ENCODE assay signal across 10 cellular contexts in the genomic region with DNA sequence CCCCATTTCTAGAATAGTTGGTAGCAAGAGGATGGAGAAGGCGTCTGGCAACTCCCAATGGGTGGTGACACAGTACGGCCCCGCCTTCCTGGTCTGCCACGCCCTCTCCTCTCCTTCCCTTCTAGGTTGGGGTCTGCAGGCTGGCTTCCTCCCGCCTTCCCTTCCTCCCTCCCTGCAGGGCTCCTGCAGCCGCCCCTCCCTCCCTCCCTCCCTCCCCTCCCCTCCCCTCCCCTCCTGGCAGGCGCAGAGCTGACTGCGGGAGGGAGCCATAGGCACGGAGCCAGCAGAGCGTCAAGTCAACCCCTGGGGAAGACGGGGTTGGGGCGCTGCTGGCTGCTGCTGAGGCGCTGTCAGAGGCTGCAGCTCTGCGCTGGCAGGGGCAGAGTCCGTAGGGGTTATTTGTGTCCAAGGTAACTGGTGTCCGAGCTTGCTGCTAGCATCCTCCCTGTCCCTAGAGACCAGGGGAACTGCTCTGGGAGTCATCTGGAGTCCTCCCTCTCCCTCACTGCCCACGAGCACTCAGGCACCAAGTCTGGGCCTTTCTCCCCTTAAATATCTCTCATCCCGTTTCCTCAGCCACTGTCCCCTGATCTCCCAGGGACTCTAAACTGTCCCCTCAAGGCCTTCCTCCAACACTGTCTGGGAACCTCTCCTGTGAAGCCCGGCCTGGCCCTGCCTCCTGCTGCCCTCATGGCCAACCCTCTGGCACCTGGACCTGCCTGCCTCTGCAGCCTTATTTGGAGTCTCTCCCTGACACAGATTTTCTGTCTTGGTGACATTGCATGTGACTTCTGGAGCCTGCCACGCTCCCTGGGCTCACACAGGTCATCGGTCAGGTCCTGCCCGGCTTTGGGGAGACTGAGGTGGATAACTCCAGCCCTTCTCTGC. TPM values are rescaled to one million over a fixed set of nuclear protein-coding genes. Genes with fewer than 3 reads are reported as not detected.
DNase-seq lines count a peak whose midpoint lies in the region; ATAC-seq and TF ChIP-seq lines count a peak whose summit lies in the region.
"Had no signal": no experiment of that assay in that cellular context is flagged by ENCODE, and none has a peak within 500 bp of the region (broad histone marks: within the 10 kb centered on the region; RNA-seq: fewer than 3 reads in every experiment).

No MANE protein-coding gene starts in this region.

- H3K36me3 Mint-ChIP-seq in activated T-cell treated with anti-CD3 and anti-CD28 coated beads, Interleukin-2, amount 50 U/mL, for 72 hours (ENCODE audit: insufficient read depth in 2 of 2), result no peaks in the 10 kb centered on the region

- no peak overlapping the region for H3K4me3 ChIP-seq in heart left ventricle
- H3K4me3 ChIP-seq in SJCRH30, result no peak overlapping the region
- H3K4me3 ChIP-seq in WERI-Rb-1 (ENCODE audit: low read depth, low read length), result no peak overlapping the region

- H3K27me3 ChIP-seq in heart left ventricle, result peaks cover 0 to 6% (median 0%) of the 10 kb centered on the region in 9 donors
- no peaks in the 10 kb centered on the region for H3K27me3 ChIP-seq in SJCRH30
- H3K27me3 ChIP-seq in WERI-Rb-1 (ENCODE audit: insufficient read depth, low read depth, severe bottlenecking), result no peaks in the 10 kb centered on the region

- peaks cover 29% of the 10 kb centered on the region for H3K4me1 Mint-ChIP-seq in activated T-cell treated with anti-CD3 and anti-CD28 coated beads, Interleukin-2, amount 50 U/mL, for 72 hours (ENCODE audit: low read depth)

- peak overlapping the region in 1 of 2 donors; percentile 80 for H3K4me3 Mint-ChIP-seq in activated T-cell treated with anti-CD3 and anti-CD28 coated beads, Interleukin-2, amount 50 U/mL, for 72 hours

- H3K4me1 ChIP-seq in heart left ventricle, result peaks cover 3 to 32% (median 20%) of the 10 kb centered on the region in 12 donors
- 0 out of 2 replicates have a peak, but pooled peaks cover 3% of the 10 kb centered on the region for H3K4me1 ChIP-seq in SJCRH30

- intact Hi-C loops in heart left ventricle (cut with DNase I), result loop anchor here in 6 of 10 donors (2.0 to 10.0 kb wide), 8 partner anchors 186 to 423 kb away; partner anchors contain the start of genes CYB5RL (in 1 of the 6), MRPL37 (in 1 of the 6) and TTC22 (in 1 of the 6)
- intact Hi-C loops in cardiac septum (cut with DNase I), result loop anchor here (5.0 to 10.0 kb wide), 2 partner anchors 57 to 314 kb away; partner anchors contain the start of genes ACOT11 and TTC22
- intact Hi-C loops in left colon (cut with DNase I, micrococcal nuclease), result loop anchor here (10.0 kb wide), 1 partner anchor 366 kb away; no protein-coding TSS in a partner anchor

- no peaks in the 10 kb centered on the region for H3K9me3 Mint-ChIP-seq in activated T-cell treated with anti-CD3 and anti-CD28 coated beads, Interleukin-2, amount 50 U/mL, for 72 hours

- H3K27me3 Mint-ChIP-seq in activated T-cell treated with anti-CD3 and anti-CD28 coated beads, Interleukin-2, amount 50 U/mL, for 72 hours (ENCODE audit: low read depth), result peaks cover 18% of the 10 kb centered on the region

- WGBS in heart left ventricle, 4 donors, result 14 to 18% (median 16%) methylated on average over 16 to 22 of the region's 22 CpGs

- DNase-seq in heart left ventricle (peak in 4 of 5 donors; percentile 43 to 61 (median 47)), cardiac septum (ENCODE audit: low spot score) (no peak), SJCRH30 (peak; percentile 26 to 47), left colon (peak; percentile 46 to 52), GM19238 (ENCODE audit: insufficient read length, low spot score) (no peak), WERI-Rb-1 (no peak)
- no peak for DNase-seq in activated T-cell treated with anti-CD3 and anti-CD28 coated beads, Interleukin-2, amount 50 U/mL, for 72 hours
- DNase-seq: NCI-H510A had no signal

- H3K27ac ChIP-seq in heart left ventricle (peak overlapping the region in 3 of 12 donors; percentile 16 to 34 (median 27)), SJCRH30 (no peak overlapping the region), WERI-Rb-1 (no peak overlapping the region)
- H3K27ac ChIP-seq: neutrophil had no signal

- TF ChIP-seq CTCF in heart left ventricle (IDR thresholded peaks at IDR 0.05) (no peak), WERI-Rb-1 (IDR thresholded peaks at IDR 0.05; ENCODE audit: low read depth, low read length) (no peak)

- H3K36me3 ChIP-seq in heart left ventricle (no peaks in the 10 kb centered on the region), SJCRH30 (no peaks in the 10 kb centered on the region), WERI-Rb-1 (no peaks in the 10 kb centered on the region)
- H3K36me3 ChIP-seq: neutrophil had no signal

- no peak overlapping the region for H3K27ac Mint-ChIP-seq in activated T-cell treated with anti-CD3 and anti-CD28 coated beads, Interleukin-2, amount 50 U/mL, for 72 hours

- TF ChIP-seq POLR2A in heart left ventricle (IDR thresholded peaks at IDR 0.05), result no peak

- ATAC-seq in heart left ventricle (no peak), left colon (peak; percentile 15), GM19328 (IDR thresholded peaks at IDR 0.05; ENCODE audit: unreplicated experiment) (no peak)
- no peak for ATAC-seq in activated T-cell treated with anti-CD3 and anti-CD28 coated beads, Interleukin-2, amount 50 U/mL, for 72 hours (replicated peaks in 1 of 2)

- H3K9me3 ChIP-seq in heart left ventricle, result no peaks in the 10 kb centered on the region
- H3K9me3 ChIP-seq in SJCRH30 (replicated peaks), result no peaks in the 10 kb centered on the region
- H3K9me3 ChIP-seq in WERI-Rb-1 (ENCODE audit: severe bottlenecking), result no peaks in the 10 kb centered on the region
- H3K9me3 ChIP-seq: neutrophil had no signal

RNA-seq across cellular contexts. Expression of gene ACOT11, which starts 57.4 kb away (rescaled TPM):
- 10 to 100 TPM; 33.2 to 69.3 (median 55.9) TPM for total RNA-seq in heart left ventricle
- polyA plus RNA-seq in heart left ventricle, result 10 to 100 TPM; 40.8 to 60.8 TPM
- total RNA-seq in cardiac septum, result 44.1 TPM
- 4.3 and 4.4 TPM in 2 replicates for total RNA-seq in SJCRH30 (2014; rRNA removed; shearing (Covaris generic))
- 10 to 100 TPM; 59.7 to 77.0 TPM for total RNA-seq in left colon
- 1 to 10 TPM; 1.4 to 1.5 TPM for total RNA-seq in activated T-cell treated with anti-CD3 and anti-CD28 coated beads, Interleukin-2, amount 50 U/mL, for 72 hours

Comparison
In these comparisons a context has a peak if more than half of its experiments do, and no peak if none do; other contexts are left out.
1. DNase-seq: peak in heart left ventricle (4 of 5), SJCRH30 (2 of 2) and left colon (2 of 2); none in cardiac septum (single experiment), GM19238 (single experiment), WERI-Rb-1 (single experiment) and activated T-cell treated with anti-CD3 and anti-CD28 coated beads, Interleukin-2, amount 50 U/mL, for 72 hours (0 of 2).